In the genomic region with DNA sequence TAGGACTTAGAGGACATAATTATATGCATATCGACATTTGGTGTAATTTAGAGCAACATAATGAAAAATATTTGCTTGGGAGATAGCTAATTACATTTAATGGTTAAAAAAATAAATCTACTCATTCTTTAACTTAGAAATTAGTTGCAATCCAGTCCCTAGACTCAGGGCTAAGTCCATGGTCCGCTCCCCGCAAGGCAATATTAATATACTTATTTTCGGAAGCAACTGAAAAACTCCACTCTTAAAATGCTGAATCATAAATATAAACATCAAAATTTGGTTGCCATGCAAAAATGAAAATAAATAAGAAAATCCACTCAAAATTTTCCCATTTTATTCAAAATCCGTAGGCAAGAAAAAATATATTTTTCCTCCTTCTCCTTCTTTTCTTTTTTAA, we compare ENCODE assay signal across 21 cellular contexts. TPM values are rescaled to one million over a fixed set of nuclear protein-coding genes. Genes with fewer than 3 reads are reported as not detected.
"Had no signal": no experiment of that assay in that cellular context is flagged by ENCODE, and none has a peak within 500 bp of the region (broad histone marks: within the 10 kb centered on the region; RNA-seq: fewer than 3 reads in every experiment).

No MANE protein-coding gene starts in this region.

- ATAC-seq: mucosa of descending colon; natural killer cell treated with Interleukin-12 subunit alpha and Interleukin-12 subunit beta and Interleukin-15 and Interleukin-18, amount 100 ng/mL, for 72 hours; sciatic nerve; stimulated activated naive CD8-positive, alpha-beta T cell treated with anti-CD3 and anti-CD28 coated beads, Interleukin-15, Interleukin-2, amounts not matched to agents 100 U/mL and 50 U/mL, for 24 hours had no signal

- H3K4me3 Mint-ChIP-seq: mesothelial cell of epicardium; naive B cell; natural killer cell treated with Interleukin-12 subunit alpha and Interleukin-12 subunit beta and Interleukin-15 and Interleukin-18, amount 100 ng/mL, for 72 hours; neural crest cell; type B pancreatic cell had no signal

- H3K9me3 ChIP-seq: mucosa of descending colon, prostate gland, right atrium auricular region, testis, tibial artery had no signal

- H3K27me3 ChIP-seq: right atrium auricular region, testis, tibial artery had no signal

- H3K27ac Mint-ChIP-seq: mesothelial cell of epicardium; natural killer cell treated with Interleukin-12 subunit alpha and Interleukin-12 subunit beta and Interleukin-15 and Interleukin-18, amount 100 ng/mL, for 72 hours; type B pancreatic cell had no signal

- H3K4me1 Mint-ChIP-seq: neural crest cell had no signal

- H3K27me3 Mint-ChIP-seq: naive B cell; natural killer cell treated with Interleukin-12 subunit alpha and Interleukin-12 subunit beta and Interleukin-15 and Interleukin-18, amount 100 ng/mL, for 72 hours had no signal

- H3K36me3 ChIP-seq: prostate gland, right atrium auricular region, tibial artery had no signal

- DNase-seq: dorsolateral prefrontal cortex; effector CD4-positive, alpha-beta T cell; mesenchymal stem cell; mucosa of descending colon; naive B cell; stimulated activated CD4-positive, alpha-beta T cell treated with anti-CD3 and anti-CD28 coated beads, Interleukin-12 subunit alpha, Interleukin-12 subunit beta, amount 100 ng/mL, for 4 hours; stimulated activated CD4-positive, alpha-beta T cell treated with anti-CD3 and anti-CD28 coated beads, Interleukin-1b, Interleukin-23, amount 100 ng/mL, for 48 hours; stimulated activated CD4-positive, alpha-beta T cell treated with anti-CD3 and anti-CD28 coated beads, Interleukin-4, amount 100 ng/mL, for 1 hour; stimulated activated CD8-positive, alpha-beta memory T cell treated with anti-CD3 and anti-CD28 coated beads, Interleukin-4, amount 100 ng/mL, for 48 hours; stimulated activated naive CD8-positive, alpha-beta T cell treated with anti-CD3 and anti-CD28 coated beads, Interleukin-15, Interleukin-2, amounts not matched to agents 100 U/mL and 50 U/mL, for 24 hours; substantia nigra; testis; tibial artery had no signal

- H3K4me3 ChIP-seq: dorsolateral prefrontal cortex, mucosa of descending colon, prostate gland, right atrium auricular region, smooth muscle cell, testis, tibial artery had no signal

- H3K4me2 ChIP-seq: smooth muscle cell had no signal

- H3K9me3 Mint-ChIP-seq: mesothelial cell of epicardium; naive B cell; natural killer cell treated with Interleukin-12 subunit alpha and Interleukin-12 subunit beta and Interleukin-15 and Interleukin-18, amount 100 ng/mL, for 72 hours; neural crest cell; type B pancreatic cell had no signal

- H3K36me3 Mint-ChIP-seq: mesothelial cell of epicardium, type B pancreatic cell had no signal

- H3K27ac ChIP-seq: dorsolateral prefrontal cortex, prostate gland, right atrium auricular region, testis, tibial artery had no signal

- H3K4me1 ChIP-seq: prostate gland, right atrium auricular region, testis, tibial artery had no signal

RNA-seq across cellular contexts. Expression of a gene that starts 6.8 kb away (rescaled TPM):
- total RNA-seq: smooth muscle cell had no signal
